20 cellular contexts compared by ENCODE assay signal in genomic region chr7:102829075-102829474, GRCh38.
"Had no signal": no experiment of that assay in that cellular context is flagged by ENCODE, and none has a peak within 500 bp of the region (broad histone marks: within the 10 kb centered on the region; RNA-seq: fewer than 3 reads in every experiment).

No MANE protein-coding gene starts in this region.

- H3K4me1 ChIP-seq: esophagus squamous epithelium, gastroesophageal sphincter, parathyroid adenoma, psoas muscle, right lobe of liver, suprapubic skin had no signal

- H2AFZ ChIP-seq: parathyroid adenoma had no signal

- H3K27me3 Mint-ChIP-seq: dendritic cell treated with granulocyte-macrophage colony-stimulating factor and Interleukin-4, amounts not matched to agents 40 ng/mL and 50 ng/mL, for 4 days; effector memory CD8-positive, alpha-beta T cell; naive thymus-derived CD8-positive, alpha-beta T cell had no signal

- H3K27ac Mint-ChIP-seq: dendritic cell treated with granulocyte-macrophage colony-stimulating factor and Interleukin-4, amounts not matched to agents 40 ng/mL and 50 ng/mL, for 4 days; effector memory CD8-positive, alpha-beta T cell; naive thymus-derived CD8-positive, alpha-beta T cell had no signal

- H3K9me3 Mint-ChIP-seq: dendritic cell treated with granulocyte-macrophage colony-stimulating factor and Interleukin-4, amounts not matched to agents 40 ng/mL and 50 ng/mL, for 4 days; effector memory CD8-positive, alpha-beta T cell; immature natural killer cell; naive thymus-derived CD8-positive, alpha-beta T cell had no signal

- H3K4me1 Mint-ChIP-seq: immature natural killer cell had no signal

- H3K4me3 Mint-ChIP-seq: dendritic cell treated with granulocyte-macrophage colony-stimulating factor and Interleukin-4, amounts not matched to agents 40 ng/mL and 50 ng/mL, for 4 days; effector memory CD8-positive, alpha-beta T cell; immature natural killer cell had no signal

- H3K9ac ChIP-seq: parathyroid adenoma had no signal

- ATAC-seq: effector memory CD8-positive, alpha-beta T cell; gastroesophageal sphincter; left cardiac atrium; left ventricle myocardium superior; mucosa of descending colon; naive thymus-derived CD8-positive, alpha-beta T cell; psoas muscle; right lobe of liver had no signal

- H3K79me2 ChIP-seq: parathyroid adenoma had no signal

- H3K9me3 ChIP-seq: esophagus squamous epithelium, gastroesophageal sphincter, mucosa of descending colon, psoas muscle, right lobe of liver, suprapubic skin, tibial nerve had no signal

- DNase-seq: cerebellar nuclear complex; effector memory CD8-positive, alpha-beta T cell; esophagus squamous epithelium; immature natural killer cell; kidney; left cardiac atrium; left ventricle myocardium superior; mucosa of descending colon; naive thymus-derived CD8-positive, alpha-beta T cell; psoas muscle; retina; right lobe of liver; stimulated activated CD4-positive, alpha-beta T cell treated with anti-CD3 and anti-CD28 coated beads, Interleukin-2, amount 100 ng/mL, for 24 hours; stimulated activated naive CD4-positive, alpha-beta T cell treated with Interleukin-2 at 50 U/mL for 16 hours had no signal

- H3K4me3 ChIP-seq: esophagus squamous epithelium, gastroesophageal sphincter, lung, mucosa of descending colon, psoas muscle, right lobe of liver, suprapubic skin, tibial nerve had no signal

- H3K27me3 ChIP-seq: esophagus squamous epithelium, gastroesophageal sphincter, right lobe of liver, suprapubic skin, tibial nerve had no signal

- H3K27ac ChIP-seq: esophagus squamous epithelium, gastroesophageal sphincter, parathyroid adenoma, psoas muscle, right lobe of liver, suprapubic skin, tibial nerve had no signal
